In the genomic region with DNA sequence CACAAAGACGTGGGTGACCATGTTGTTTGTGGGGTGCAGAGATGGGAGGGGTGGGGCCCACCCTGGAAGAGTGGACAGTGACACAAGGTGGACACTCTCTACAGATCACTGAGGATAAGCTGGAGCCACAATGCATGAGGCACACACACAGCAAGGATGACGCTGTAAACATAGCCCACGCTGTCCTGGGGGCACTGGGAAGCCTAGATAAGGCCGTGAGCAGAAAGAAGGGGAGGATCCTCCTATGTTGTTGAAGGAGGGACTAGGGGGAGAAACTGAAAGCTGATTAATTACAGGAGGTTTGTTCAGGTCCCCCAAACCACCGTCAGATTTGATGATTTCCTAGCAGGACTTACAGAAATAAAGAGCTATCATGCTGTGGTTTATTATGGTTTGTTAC, we compare ENCODE assay signal across 36 cellular contexts. TPM values are rescaled to one million over a fixed set of nuclear protein-coding genes. Genes with fewer than 3 reads are reported as not detected.
"Had no signal": no experiment of that assay in that cellular context is flagged by ENCODE, and none has a peak within 500 bp of the region (broad histone marks: within the 10 kb centered on the region; RNA-seq: fewer than 3 reads in every experiment).

No MANE protein-coding gene starts in this region.

- H3K36me3 Mint-ChIP-seq: activated naive CD4-positive, alpha-beta T cell treated with anti-CD3 and anti-CD28 coated beads, Interleukin-2, amount 50 U/mL, for 24 hours; activated naive CD8-positive, alpha-beta T cell treated with anti-CD3 and anti-CD28 coated beads, Interleukin-2, amount 10 ng/mL, durations not matched to agents 7 days and 5 days had no signal

- DNase-seq: activated B cell treated with CpG ODN at 0.5 μM for 24 hours; activated CD4-positive, alpha-beta T cell treated with anti-CD3 and anti-CD28 coated beads for 1 hour; activated CD4-positive, alpha-beta T cell treated with anti-CD3 and anti-CD28 coated beads, Interleukin-2, amount 10 ng/mL, durations not matched to agents 24 days and 14 days; activated CD4-positive, alpha-beta T cell treated with anti-CD3 and anti-CD28 coated beads, Interleukin-2, amount 50 U/mL, for 4 hours; activated CD8-positive, alpha-beta T cell treated with anti-CD3 and anti-CD28 coated beads for 36 hours; activated effector memory CD4-positive, alpha-beta T cell treated with anti-CD3 and anti-CD28 coated beads, Interleukin-2, amount 50 U/mL, for 16 hours; activated naive CD4-positive, alpha-beta T cell; activated naive CD8-positive, alpha-beta T cell treated with anti-CD3 and anti-CD28 coated beads, Interleukin-2, amount 10 ng/mL, durations not matched to agents 7 days and 5 days; activated T-cell treated with anti-CD3 and anti-CD28 coated beads, Interleukin-2, amount 50 U/mL, for 1 hour; activated T-cell treated with anti-CD3 and anti-CD28 coated beads, Interleukin-2, amount 50 U/mL, for 72 hours; amygdala; MM.1S; MV-4-11; NCI-H1092; NCI-H1436 treated with DMSO at 0.1 percent for 48 hours; NCI-H1694 treated with DMSO at 0.1 percent for 48 hours; NCI-H2029; NCI-H345; NCI-H524 treated with DMSO at 0.1 percent for 48 hours; PC-9; Right ventricle myocardium superior; SW 1271; T-helper 1 cell; T-helper 2 cell; T-helper 9 cell had no signal

- H3K36me3 ChIP-seq: ascending aorta, cardiac muscle cell had no signal

- H3K4me1 ChIP-seq: ascending aorta had no signal

- H2AFZ ChIP-seq: PC-9 had no signal

- H3K4me3 Mint-ChIP-seq: activated B cell treated with CpG ODN at 0.5 μM for 24 hours; activated CD4-positive, alpha-beta T cell treated with anti-CD3 and anti-CD28 coated beads, Interleukin-2, amount 10 ng/mL, durations not matched to agents 24 days and 14 days; activated CD8-positive, alpha-beta T cell treated with anti-CD3 and anti-CD28 coated beads for 36 hours; activated naive CD4-positive, alpha-beta T cell treated with anti-CD3 and anti-CD28 coated beads, Interleukin-2, amount 50 U/mL, for 24 hours; activated naive CD8-positive, alpha-beta T cell treated with anti-CD3 and anti-CD28 coated beads, Interleukin-2, amount 10 ng/mL, durations not matched to agents 7 days and 5 days; activated T-cell treated with anti-CD3 and anti-CD28 coated beads, Interleukin-2, amount 50 U/mL, for 72 hours; activated T-helper 17 cell treated with anti-CD3 and anti-CD28 coated beads, Interleukin-2, amount 50 U/mL, for 72 hours; central memory CD8-positive, alpha-beta T cell had no signal

- H3K27ac ChIP-seq: ascending aorta, cardiac muscle cell, PC-9, RWPE1 had no signal

- H3K4me2 ChIP-seq: PC-9 had no signal

- H3K4me1 Mint-ChIP-seq: activated CD4-positive, alpha-beta T cell treated with anti-CD3 and anti-CD28 coated beads, Interleukin-2, amount 10 ng/mL, durations not matched to agents 24 days and 14 days; activated naive CD4-positive, alpha-beta T cell treated with anti-CD3 and anti-CD28 coated beads, Interleukin-2, amount 50 U/mL, for 24 hours; activated naive CD8-positive, alpha-beta T cell treated with anti-CD3 and anti-CD28 coated beads, Interleukin-2, amount 10 ng/mL, durations not matched to agents 7 days and 5 days; activated T-helper 17 cell treated with anti-CD3 and anti-CD28 coated beads, Interleukin-2, amount 50 U/mL, for 72 hours; central memory CD8-positive, alpha-beta T cell had no signal

- H3K9me3 Mint-ChIP-seq: activated B cell treated with CpG ODN at 0.5 μM for 24 hours; activated CD4-positive, alpha-beta T cell treated with anti-CD3 and anti-CD28 coated beads, Interleukin-2, amount 10 ng/mL, durations not matched to agents 24 days and 14 days; activated CD8-positive, alpha-beta T cell treated with anti-CD3 and anti-CD28 coated beads for 36 hours; activated naive CD4-positive, alpha-beta T cell treated with anti-CD3 and anti-CD28 coated beads, Interleukin-2, amount 50 U/mL, for 24 hours; activated naive CD8-positive, alpha-beta T cell treated with anti-CD3 and anti-CD28 coated beads, Interleukin-2, amount 10 ng/mL, durations not matched to agents 7 days and 5 days; activated T-cell treated with anti-CD3 and anti-CD28 coated beads, Interleukin-2, amount 50 U/mL, for 72 hours; activated T-helper 17 cell treated with anti-CD3 and anti-CD28 coated beads, Interleukin-2, amount 50 U/mL, for 72 hours; central memory CD8-positive, alpha-beta T cell had no signal

- H3K27ac Mint-ChIP-seq: activated B cell treated with CpG ODN at 0.5 μM for 24 hours; activated CD4-positive, alpha-beta T cell treated with anti-CD3 and anti-CD28 coated beads, Interleukin-2, amount 10 ng/mL, durations not matched to agents 24 days and 14 days; activated CD8-positive, alpha-beta T cell treated with anti-CD3 and anti-CD28 coated beads for 36 hours; activated naive CD4-positive, alpha-beta T cell treated with anti-CD3 and anti-CD28 coated beads, Interleukin-2, amount 50 U/mL, for 24 hours; activated naive CD8-positive, alpha-beta T cell treated with anti-CD3 and anti-CD28 coated beads, Interleukin-2, amount 10 ng/mL, durations not matched to agents 7 days and 5 days; activated T-cell treated with anti-CD3 and anti-CD28 coated beads, Interleukin-2, amount 50 U/mL, for 72 hours; activated T-helper 17 cell treated with anti-CD3 and anti-CD28 coated beads, Interleukin-2, amount 50 U/mL, for 72 hours had no signal

- H3K27me3 ChIP-seq: ascending aorta had no signal

- H3K4me3 ChIP-seq: ascending aorta, cardiac muscle cell, PC-9 had no signal

- ATAC-seq: activated CD8-positive, alpha-beta T cell treated with anti-CD3 and anti-CD28 coated beads for 36 hours; activated T-cell treated with anti-CD3 and anti-CD28 coated beads, Interleukin-2, amount 50 U/mL, for 72 hours; activated T-helper 17 cell treated with anti-CD3 and anti-CD28 coated beads, Interleukin-2, amount 50 U/mL, for 72 hours had no signal

- H3K9me3 ChIP-seq: ascending aorta had no signal

RNA-seq across cellular contexts. Expression of gene KLK2, which starts 5.6 kb away (rescaled TPM):
- total RNA-seq: activated CD8-positive, alpha-beta memory T cell treated with anti-CD3 and anti-CD28 coated beads for 36 hours; ascending aorta; cardiac muscle cell; chondrocyte; LHCN-M2; NCI-H460; PC-9; Right ventricle myocardium superior had no signal
- polyA plus RNA-seq: cardiac muscle cell had no signal

RNA-seq across cellular contexts. Expression of gene KLK3, which starts 24.1 kb away (rescaled TPM):
- total RNA-seq: activated B cell treated with CpG ODN at 0.5 μM for 24 hours; activated CD4-positive, alpha-beta T cell treated with anti-CD3 and anti-CD28 coated beads, Interleukin-2, amount 10 ng/mL, durations not matched to agents 24 days and 14 days; activated CD8-positive, alpha-beta memory T cell treated with anti-CD3 and anti-CD28 coated beads for 36 hours; activated CD8-positive, alpha-beta T cell treated with anti-CD3 and anti-CD28 coated beads for 36 hours; activated naive CD8-positive, alpha-beta T cell treated with anti-CD3 and anti-CD28 coated beads, Interleukin-2, amount 10 ng/mL, durations not matched to agents 7 days and 5 days; activated T-cell treated with anti-CD3 and anti-CD28 coated beads, Interleukin-2, amount 50 U/mL, for 72 hours; activated T-helper 17 cell treated with anti-CD3 and anti-CD28 coated beads, Interleukin-2, amount 50 U/mL, for 72 hours; ascending aorta; cardiac muscle cell; chondrocyte; LHCN-M2; NCI-H460; PC-9; Right ventricle myocardium superior had no signal
- polyA plus RNA-seq: cardiac muscle cell had no signal

RNA-seq across cellular contexts. Expression of gene KLK4, which starts 32.3 kb away (rescaled TPM):
- total RNA-seq: activated CD4-positive, alpha-beta T cell treated with anti-CD3 and anti-CD28 coated beads, Interleukin-2, amount 10 ng/mL, durations not matched to agents 24 days and 14 days; activated CD8-positive, alpha-beta memory T cell treated with anti-CD3 and anti-CD28 coated beads for 36 hours; activated CD8-positive, alpha-beta T cell treated with anti-CD3 and anti-CD28 coated beads for 36 hours; activated naive CD8-positive, alpha-beta T cell treated with anti-CD3 and anti-CD28 coated beads, Interleukin-2, amount 10 ng/mL, durations not matched to agents 7 days and 5 days; activated T-cell treated with anti-CD3 and anti-CD28 coated beads, Interleukin-2, amount 50 U/mL, for 72 hours; activated T-helper 17 cell treated with anti-CD3 and anti-CD28 coated beads, Interleukin-2, amount 50 U/mL, for 72 hours; ascending aorta; cardiac muscle cell; chondrocyte; LHCN-M2; NCI-H460; PC-9; Right ventricle myocardium superior had no signal
- polyA plus RNA-seq: adipose tissue, cardiac muscle cell had no signal

RNA-seq across cellular contexts. Expression of gene KLK15, which starts 45.5 kb away (rescaled TPM):
- total RNA-seq: activated B cell treated with CpG ODN at 0.5 μM for 24 hours; activated CD4-positive, alpha-beta T cell treated with anti-CD3 and anti-CD28 coated beads, Interleukin-2, amount 10 ng/mL, durations not matched to agents 24 days and 14 days; activated CD8-positive, alpha-beta memory T cell treated with anti-CD3 and anti-CD28 coated beads for 36 hours; activated CD8-positive, alpha-beta T cell treated with anti-CD3 and anti-CD28 coated beads for 36 hours; activated naive CD8-positive, alpha-beta T cell treated with anti-CD3 and anti-CD28 coated beads, Interleukin-2, amount 10 ng/mL, durations not matched to agents 7 days and 5 days; activated T-cell treated with anti-CD3 and anti-CD28 coated beads, Interleukin-2, amount 50 U/mL, for 72 hours; activated T-helper 17 cell treated with anti-CD3 and anti-CD28 coated beads, Interleukin-2, amount 50 U/mL, for 72 hours; ascending aorta; cardiac muscle cell; chondrocyte; LHCN-M2; NCI-H460; PC-9; Right ventricle myocardium superior had no signal
- polyA plus RNA-seq: cardiac muscle cell had no signal

RNA-seq across cellular contexts. Expression of gene KLK1, which starts 55.3 kb away (rescaled TPM):
- total RNA-seq: ascending aorta, cardiac muscle cell, chondrocyte, LHCN-M2, PC-9, Right ventricle myocardium superior had no signal
- polyA plus RNA-seq: cardiac muscle cell had no signal
